ENCODE assay signal across 1 cellular context in the genomic region with DNA sequence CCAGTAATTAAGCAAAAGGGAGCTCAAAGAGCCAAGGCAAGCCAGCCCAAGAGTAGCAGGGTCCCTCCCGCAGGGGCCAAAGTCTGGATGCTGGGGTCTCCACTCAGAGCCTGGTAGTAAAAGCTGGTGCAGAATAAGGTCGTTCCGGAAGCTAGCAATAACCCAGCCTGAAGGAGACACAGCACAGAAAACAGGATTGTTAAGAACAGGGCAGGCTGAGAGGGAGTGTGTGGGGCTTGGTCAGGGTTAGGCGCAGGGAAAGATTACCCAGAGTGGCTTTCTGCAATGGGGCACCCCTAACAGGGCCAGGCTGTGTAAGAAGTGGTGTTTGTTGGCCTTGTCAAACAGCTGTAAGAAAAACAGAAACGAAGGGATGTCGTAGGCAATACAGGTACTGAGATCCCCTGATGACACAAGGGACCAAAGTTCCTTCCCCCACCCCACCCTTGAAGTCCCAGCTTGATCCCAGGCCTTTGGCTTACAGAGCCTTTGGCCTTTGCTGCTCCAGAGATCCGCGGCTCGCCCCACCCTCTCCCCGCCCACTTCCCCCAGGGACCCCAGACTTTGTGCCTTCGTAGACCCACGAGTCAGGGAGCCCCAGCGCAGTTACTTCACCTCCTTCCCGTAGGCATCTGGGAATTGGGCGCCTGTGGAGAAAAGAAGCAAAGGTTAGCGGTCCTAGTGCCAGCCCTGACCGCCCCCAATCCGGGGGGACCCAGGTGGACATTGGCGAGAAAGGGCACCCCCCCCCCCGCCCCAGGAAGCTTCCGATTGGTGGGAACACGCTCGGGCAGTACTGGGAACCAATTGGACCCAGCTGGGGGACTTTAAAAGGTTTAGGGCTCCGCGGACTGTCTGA.
A peak's percentile ranks its signal among the peaks of the same experiment; 100 is the strongest.
TF ChIP-seq lines count a peak whose summit lies in the region.

No MANE protein-coding gene starts in this region.

TF ChIP-seq in H1, 55 proteins besides CTCF, POLR2A, EP300 and RAD21:
- TF ChIP-seq CHD2 (IDR thresholded peaks at IDR 0.05; ENCODE audit: low read length) (no peak), HDAC6 (IDR thresholded peaks at IDR 0.05; ENCODE audit: low read depth, low read length) (no peak), KDM4A (IDR thresholded peaks at IDR 0.05; ENCODE audit: low read depth, low read length, severe bottlenecking) (peak; percentile 2)
- TF ChIP-seq, protein P1, sequence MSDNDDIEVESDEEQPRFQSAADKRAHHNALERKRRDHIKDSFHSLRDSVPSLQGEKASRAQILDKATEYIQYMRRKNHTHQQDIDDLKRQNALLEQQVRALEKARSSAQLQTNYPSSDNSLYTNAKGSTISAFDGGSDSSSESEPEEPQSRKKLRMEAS (IDR thresholded peaks at IDR 0.05): 0 out of 2 replicates have a peak, but pooled peaks have one; percentile 1
